8 cellular contexts compared by ENCODE assay signal in genomic region chr1:5766996-5767395, GRCh38.
A peak's percentile ranks its signal among the peaks of the same experiment; 100 is the strongest.
DNase-seq lines count a peak whose midpoint lies in the region; TF ChIP-seq lines count a peak whose summit lies in the region.
"Not testable (repeated sequence)": the region's sequence is repeated elsewhere in the genome, so short reads cannot be mapped to it uniquely, and the experiment has no call there.

No MANE protein-coding gene starts in this region.

- H2BK12ac ChIP-seq in H9 (ENCODE audit: insufficient read length, low read depth, low read length), result not testable (repeated sequence)

- H3K4me3 ChIP-seq in endodermal cell (ENCODE audit: low read length), result not testable (repeated sequence)

- H2BK120ac ChIP-seq in H9 (ENCODE audit: low read depth, low read length, poor library complexity, severe bottlenecking), result not testable (repeated sequence)

- H3K4me1 ChIP-seq in H9 (ENCODE audit: insufficient read depth, low read length); endodermal cell (ENCODE audit: control insufficient read depth, insufficient read depth, low read length): not testable (repeated sequence)

- H3K27me3 Mint-ChIP-seq in H9 (ENCODE audit: low read depth) (peaks cover 33% of the 10 kb centered on the region), type B pancreatic cell (peaks cover 39% of the 10 kb centered on the region)
- not testable (repeated sequence) for H3K27me3 Mint-ChIP-seq in endodermal cell (ENCODE audit: insufficient read depth)

- H3K9me3 Mint-ChIP-seq in H9 (peaks cover 11 to 14% of the 10 kb centered on the region in 2 experiments), endodermal cell (peaks cover 12% of the 10 kb centered on the region)
- H3K9me3 Mint-ChIP-seq in type B pancreatic cell, result not testable (repeated sequence)

- not testable (repeated sequence) for H3K56ac ChIP-seq in H9 (ENCODE audit: insufficient read length, low read depth, low read length)

- H2AK5ac ChIP-seq in H9 (ENCODE audit: insufficient read length, low read length), result not testable (repeated sequence)

- H3K4me1 Mint-ChIP-seq in H9, result peaks cover 59 to 61% of the 10 kb centered on the region in 2 experiments
- peaks cover 21% of the 10 kb centered on the region for H3K4me1 Mint-ChIP-seq in endodermal cell
- H3K4me1 Mint-ChIP-seq in type B pancreatic cell (ENCODE audit: unreplicated experiment), result peaks cover 35% of the 10 kb centered on the region

- H3K4me3 Mint-ChIP-seq in H9 (peak overlapping the region; percentile 52 to 57; a peak in 3 of 5 replicates), type B pancreatic cell (peak overlapping the region; percentile 57)
- H3K4me3 Mint-ChIP-seq in endodermal cell, result not testable (repeated sequence)

- H3K36me3 Mint-ChIP-seq in H9 (ENCODE audit: insufficient read depth in 1 of 3, low read depth in 3 of 3); endodermal cell (ENCODE audit: low read depth); type B pancreatic cell: not testable (repeated sequence)

- H3K27ac Mint-ChIP-seq in H9 (peak overlapping the region; percentile 84 to 95 (median 91)), endodermal cell (peak overlapping the region; percentile 36)
- H3K27ac Mint-ChIP-seq in type B pancreatic cell, result not testable (repeated sequence)

- H4K91ac ChIP-seq in H9 (ENCODE audit: insufficient read length, low read depth, low read length), result peak overlapping the region; percentile 100

- TF ChIP-seq CTCF in H9 (conservative IDR thresholded peaks at IDR 0.05), result 0 out of 3 replicates have a peak, but pooled peaks have one; percentile 19
- not testable (repeated sequence) for TF ChIP-seq CTCF in endodermal cell (conservative IDR thresholded peaks at IDR 0.05); type B pancreatic cell (conservative IDR thresholded peaks at IDR 0.05)

- H3K23me2 ChIP-seq in H9 (ENCODE audit: insufficient read length, low read depth, low read length, poor library complexity, severe bottlenecking), result not testable (repeated sequence)

- not testable (repeated sequence) for H3K9me3 ChIP-seq in H9 (ENCODE audit: control insufficient read depth, low read depth, low read length); endodermal cell (ENCODE audit: control insufficient read depth, low read length)

- H3K79me2 ChIP-seq in H9 (ENCODE audit: insufficient read depth, low read length), result not testable (repeated sequence)

- not testable (repeated sequence) for H2AFZ ChIP-seq in H9 (ENCODE audit: low read length)

- H4K20me1 ChIP-seq in H9 (ENCODE audit: control insufficient read depth, insufficient read depth, insufficient read length), result not testable (repeated sequence)

- no CpG with 5 or more reads among the region's 12 CpGs for WGBS in H9 (ENCODE audit: extremely low coverage, insufficient read length, low lambda C conversion rate)
- WGBS in endodermal cell (ENCODE audit: insufficient coverage in 1 of 2, insufficient read length in 1 of 2), 2 experiments, result 83 to 87% methylated on average over 9 to 12 of the region's 12 CpGs

- not testable (repeated sequence) for H3K27ac ChIP-seq in H9 (ENCODE audit: insufficient read length, low read depth, low read length); endodermal cell (ENCODE audit: low read depth, low read length)

- H3K4me2 ChIP-seq in H9 (ENCODE audit: insufficient read depth, insufficient read length, low read length), result not testable (repeated sequence)

- H4K5ac ChIP-seq in H9 (ENCODE audit: insufficient read length, low read depth, low read length), result not testable (repeated sequence)

- not testable (repeated sequence) for H3K23ac ChIP-seq in H9 (ENCODE audit: insufficient read length, low read depth, low read length)

- H3T11ph ChIP-seq in H9 (ENCODE audit: low read length), result not testable (repeated sequence)

- not testable (repeated sequence) for H3K79me1 ChIP-seq in H9 (ENCODE audit: insufficient read depth, low read depth, low read length, poor library complexity, severe bottlenecking)

- not testable (repeated sequence) for H4K8ac ChIP-seq in H9 (replicated peaks; ENCODE audit: insufficient read length, low read depth, low read length)

- not testable (repeated sequence) for H2BK20ac ChIP-seq in H9 (ENCODE audit: low read depth, low read length, poor library complexity, severe bottlenecking)

- H2BK15ac ChIP-seq in H9 (ENCODE audit: low read depth, low read length), result not testable (repeated sequence)

- not testable (repeated sequence) for H3K4ac ChIP-seq in H9 (ENCODE audit: low read depth, low read length)

- DNase-seq in COLO668 (lab: John Stamatoyannopoulos, UW; ENCODE audit: unreplicated experiment) (peak; percentile 49), H9 (peak; percentile 79), NCI-H1417 (lab: John Stamatoyannopoulos, UW) (peak in 2 of 3 experiments; percentile 53 to 77), NCI-H2171 treated with DMSO at 0.1 percent for 48 hours (lab: John Stamatoyannopoulos, UW) (peak; percentile 51), NCI-H748 (lab: John Stamatoyannopoulos, UW; ENCODE audit: unreplicated experiment) (peak; percentile 82), endodermal cell (peak; percentile 86), left kidney (ENCODE audit: low read depth, low spot score) (peak; percentile 51)
- not testable (repeated sequence) for DNase-seq in type B pancreatic cell (ENCODE audit: extremely low spot score, unreplicated experiment)

- H3K18ac ChIP-seq in H9 (ENCODE audit: insufficient read length, low read depth, low read length), result not testable (repeated sequence)

- not testable (repeated sequence) for H3K14ac ChIP-seq in H9 (ENCODE audit: insufficient read depth, low read length)

- H3K36me3 ChIP-seq in endodermal cell (ENCODE audit: control insufficient read depth, insufficient read depth, low read length), result not testable (repeated sequence)

- H3K9ac ChIP-seq in H9 (ENCODE audit: extremely low read depth, insufficient read length, low read length); endodermal cell (ENCODE audit: extremely low read depth, low read length, poor library complexity, severe bottlenecking): not testable (repeated sequence)

- H3K27me3 ChIP-seq in H9 (ENCODE audit: insufficient read depth, low read length); endodermal cell (ENCODE audit: control insufficient read depth, insufficient read depth, low read length, poor library complexity, severe bottlenecking): not testable (repeated sequence)

- H2BK5ac ChIP-seq in H9 (ENCODE audit: insufficient read length, low read length), result not testable (repeated sequence)
